Comparison of ENCODE assay signal across 1 cellular context in genomic region chr17:50094753-50095616, GRCh38.
TF ChIP-seq lines count a peak whose summit lies in the region.

TSS of gene PDK2 (plus strand) at chr17:50095351. CDS start at chr17:50095436, 85 bp downstream.

TF ChIP-seq in WTC11, 78 proteins besides CTCF, POLR2A, EP300 and RAD21 (continued from another document):
- TF ChIP-seq CDX4 (CRISPR knock-in tag; IDR thresholded peaks at IDR 0.05; ENCODE audit: borderline replicate concordance) (no peak), TP53 (CRISPR knock-in tag; IDR thresholded peaks at IDR 0.05) (peak; percentile 60; the same call in 1 of the 2 replicates), TCF7 (CRISPR knock-in tag; IDR thresholded peaks at IDR 0.05; ENCODE audit: low read depth) (no peak), MLX (CRISPR knock-in tag; IDR thresholded peaks at IDR 0.05) (no peak), STAT6 (CRISPR knock-in tag; conservative IDR thresholded peaks at IDR 0.05; ENCODE audit: low read depth) (no peak), USF1 (CRISPR knock-in tag; IDR thresholded peaks at IDR 0.05) (peak; percentile 99), ZNF317 (CRISPR knock-in tag; IDR thresholded peaks at IDR 0.05; ENCODE audit: borderline replicate concordance, low read depth) (no peak), PRDM15 (CRISPR knock-in tag; IDR thresholded peaks at IDR 0.05) (no peak), NR2C2 (CRISPR knock-in tag; IDR thresholded peaks at IDR 0.05) (no peak), NFE2L1 (CRISPR knock-in tag; IDR thresholded peaks at IDR 0.05) (no peak), SMAD3 (CRISPR knock-in tag; IDR thresholded peaks at IDR 0.05; ENCODE audit: borderline replicate concordance) (peak; percentile 29; the same call in 1 of the 2 replicates), ATF3 (CRISPR knock-in tag; conservative IDR thresholded peaks at IDR 0.05) (no peak), ARID4B (CRISPR knock-in tag; IDR thresholded peaks at IDR 0.05; ENCODE audit: borderline replicate concordance) (0 out of 2 replicates have a peak, but pooled peaks have one; percentile 42), E2F5 (CRISPR knock-in tag; IDR thresholded peaks at IDR 0.05) (0 out of 2 replicates have a peak, but pooled peaks have one; percentile 46), ZNF219 (CRISPR knock-in tag; IDR thresholded peaks at IDR 0.05; ENCODE audit: borderline replicate concordance) (no peak), RELA (CRISPR knock-in tag; IDR thresholded peaks at IDR 0.05; ENCODE audit: borderline replicate concordance) (no peak), ZBTB21 (CRISPR knock-in tag; IDR thresholded peaks at IDR 0.05; ENCODE audit: borderline replicate concordance) (no peak), ZNF138 (CRISPR knock-in tag; conservative IDR thresholded peaks at IDR 0.05) (no peak), HMGXB4 (CRISPR knock-in tag; IDR thresholded peaks at IDR 0.05) (no peak), CREM (CRISPR knock-in tag; IDR thresholded peaks at IDR 0.05) (0 out of 2 replicates have a peak, but pooled peaks have one; percentile 32), ESRRA (CRISPR knock-in tag; IDR thresholded peaks at IDR 0.05; ENCODE audit: borderline replicate concordance) (no peak), IRF1 (CRISPR knock-in tag; IDR thresholded peaks at IDR 0.05) (no peak), ZNF425 (CRISPR knock-in tag; conservative IDR thresholded peaks at IDR 0.05) (no peak)
TF ChIP-seq in WTC11: peak in this region for 13.
